ENCODE assay signal across 8 cellular contexts in genomic region chr2:23940976-23941605, GRCh38. TPM values are rescaled to one million over a fixed set of nuclear protein-coding genes. Genes with fewer than 3 reads are reported as not detected.
DNase-seq lines count a peak whose midpoint lies in the region; ATAC-seq, FAIRE-seq and TF ChIP-seq lines count a peak whose summit lies in the region.

No MANE protein-coding gene starts in this region.

- TF ChIP-seq EP300 in K562 (IDR thresholded peaks at IDR 0.05; ENCODE audit: low read length), result no peak

- no peaks in the 10 kb centered on the region for H3K9me3 ChIP-seq in MG63
- H3K9me3 ChIP-seq in K562 (replicated peaks; ENCODE audit: control insufficient read depth, insufficient read depth, low read depth, low read length), result no peaks in the 10 kb centered on the region
- H3K9me3 ChIP-seq in stomach smooth muscle (ENCODE audit: control insufficient read depth in 2 of 2, low read length in 2 of 2), result no peaks in the 10 kb centered on the region

- H3K9me1 ChIP-seq in K562 (ENCODE audit: control insufficient read depth, insufficient read depth, low read length), result no peaks in the 10 kb centered on the region

- peaks cover 9% of the 10 kb centered on the region; the same call in 1 of the 2 replicates for H3K36me3 ChIP-seq in MG63
- peaks cover 8% of the 10 kb centered on the region; the same call in 2 of the 3 replicates for H3K36me3 ChIP-seq in K562 (ENCODE audit: control insufficient read depth, insufficient read depth, low read length)
- H3K36me3 ChIP-seq in kidney epithelial cell (ENCODE audit: control insufficient read depth, insufficient read depth, low read length), result no peaks in the 10 kb centered on the region
- peaks cover 0 to 3% of the 10 kb centered on the region in 2 donors for H3K36me3 ChIP-seq in stomach smooth muscle (ENCODE audit: control insufficient read depth in 2 of 2, insufficient read depth in 2 of 2, low read length in 2 of 2)

- DNase-seq in EH (ENCODE audit: low read depth) (peak; percentile 22), MG63 (no peak), K562 (ENCODE audit: extremely low read depth in 1 of 4, low spot score in 3 of 4) (peak in 1 of 4 experiments; percentile 17), kidney epithelial cell (ENCODE audit: low read depth) (no peak), GF-D8 (lab: John Stamatoyannopoulos, UW) (no peak)

- WGBS in K562 (ENCODE audit: insufficient coverage, low coverage, missing lambda C conversion rate), result 2% methylated on average over 15 of the region's 15 CpGs

- TSS peak; percentile 66 for BruUV-seq in K562 (replicated peaks; lab: Mats Ljungman, UMichigan)

- H3K27ac ChIP-seq in K562 (ENCODE audit: extremely low read depth, low read depth, low read length) (peak overlapping the region; percentile 93), stomach smooth muscle (ENCODE audit: low read length) (peak overlapping the region; percentile 11)

- in situ Hi-C loops in K562 (cut with MboI), result no loop called here

- no peak for TF ChIP-seq CTCF in K562 (IDR thresholded peaks at IDR 0.05 in 2 of 3, conservative IDR thresholded peaks at IDR 0.05 in 1 of 3; ENCODE audit: insufficient read depth in 2 of 3, low read depth in 1 of 3, low read length in 3 of 3)
- no peak for TF ChIP-seq CTCF in kidney epithelial cell (IDR thresholded peaks at IDR 0.05; ENCODE audit: insufficient read depth, low read length, poor library complexity, severe bottlenecking)

- intact Hi-C loops in K562 (cut with micrococcal nuclease), result loop anchor here (5.0 kb wide), 1 partner anchor 71 kb away; the partner anchor contains the start of gene MFSD2B

- FAIRE-seq in K562 (lab: Jason Lieb, UNC), result no peak

- H3K9ac ChIP-seq in K562 (ENCODE audit: insufficient read depth in 1 of 2, low read depth in 2 of 2, low read length in 2 of 2) (peak overlapping the region; percentile 93 to 97), stomach smooth muscle (ENCODE audit: low read length in 2 of 2) (peak overlapping the region; percentile 58 to 84)

- 0 out of 2 replicates have a peak, but pooled peaks cover 3% of the 10 kb centered on the region for H4K20me1 ChIP-seq in K562 (replicated peaks; ENCODE audit: control insufficient read depth, insufficient read depth, low read length)

- ATAC-seq in K562 (peak; percentile 39), HG03565 (IDR thresholded peaks at IDR 0.05; ENCODE audit: unreplicated experiment) (no peak), HG03097 (IDR thresholded peaks at IDR 0.05; ENCODE audit: low FRiP score, unreplicated experiment) (no peak)

- peak overlapping the region; percentile 99 for H2AFZ ChIP-seq in K562 (ENCODE audit: low read depth, low read length)

- H3K4me3 ChIP-seq in MG63 (peak overlapping the region; percentile 79), K562 (peak overlapping the region; percentile 88), kidney epithelial cell (ENCODE audit: low read depth, low read length) (peak overlapping the region; percentile 55), stomach smooth muscle (ENCODE audit: low read length in 2 of 2) (peak overlapping the region; percentile 89 to 94)

- H3K27me3 ChIP-seq in MG63 (no peaks in the 10 kb centered on the region), K562 (ENCODE audit: control insufficient read depth in 2 of 2, insufficient read depth in 2 of 2, low read length in 2 of 2) (no peaks in the 10 kb centered on the region), kidney epithelial cell (ENCODE audit: control insufficient read depth, insufficient read depth, low read length) (no peaks in the 10 kb centered on the region), stomach smooth muscle (ENCODE audit: control insufficient read depth in 1 of 2, insufficient read depth in 2 of 2, low read length in 2 of 2) (no peaks in the 10 kb centered on the region)

- TF ChIP-seq RAD21 in K562 (CRISPR knock-in tag; conservative IDR thresholded peaks at IDR 0.05 in 1 of 2, IDR thresholded peaks at IDR 0.05 in 1 of 2), result no peak

- CTCF ChIA-PET in K562 (lab: Yijun Ruan, JAX; ENCODE audit: low intra/inter-chr PET ratio), result no interaction called here

- POLR2A ChIA-PET in K562 (lab: Yijun Ruan, JAX), result interaction anchor here (0.6 to 5.7 kb wide), 11 partner anchors 10 to 118 kb away, joined by 3 to 54 read pairs (median 4); partner anchors contain the start of gene ATAD2B

- H3K79me2 ChIP-seq in K562 (ENCODE audit: control insufficient read depth, insufficient read depth, low read length), result peaks cover 56% of the 10 kb centered on the region

- H3K4me2 ChIP-seq in K562 (ENCODE audit: insufficient read depth, low read length), result peak overlapping the region; percentile 85

- no peak for TF ChIP-seq POLR2A in K562 (conservative IDR thresholded peaks at IDR 0.05)

- H3K4me1 ChIP-seq in K562 (replicated peaks in 1 of 2; ENCODE audit: control insufficient read depth in 2 of 2, insufficient read depth in 2 of 2, low read length in 2 of 2) (peaks cover 11 to 28% of the 10 kb centered on the region in 2 experiments; a peak in 4 of 5 replicates), stomach smooth muscle (ENCODE audit: control insufficient read depth, insufficient read depth, low read length) (peaks cover 24% of the 10 kb centered on the region)

TF ChIP-seq in K562, 482 proteins besides CTCF, POLR2A, EP300 and RAD21 (continues in another document):
- TF ChIP-seq NBN (IDR thresholded peaks at IDR 0.05; ENCODE audit: low read depth) (0 out of 2 replicates have a peak, but pooled peaks have one; percentile 48), ATF3 (IDR thresholded peaks at IDR 0.05) (no peak), ATF3 (CRISPR knock-in tag; conservative IDR thresholded peaks at IDR 0.05) (no peak), HBP1 (CRISPR knock-in tag; IDR thresholded peaks at IDR 0.05) (0 out of 2 replicates have a peak, but pooled peaks have one; percentile 19)

RNA-seq across cellular contexts. Expression of gene UBXN2A, which starts 0.8 kb away (rescaled TPM):
- total RNA-seq in MG63 (2014; rRNA removed; shearing (Covaris generic); ENCODE audit: low replicate concordance), result 16.0 and 25.2 TPM in 2 replicates
- 11.5 and 22.5 TPM in 2 replicates for total RNA-seq in K562 (2011; cell fraction: chromatin; rRNA removed; ENCODE audit: low replicate concordance)
- total RNA-seq in K562 (2011; cell fraction: nucleolus; rRNA removed), result 9.7 and 10.1 TPM in 2 replicates
- 10.9 and 13.0 TPM in 2 replicates for total RNA-seq in K562 (2011; cell fraction: nucleoplasm; rRNA removed)
- total RNA-seq in K562 (2014; rRNA removed) (12.9 and 14.6 TPM in 2 replicates), K562 (2014; rRNA removed; fragmentation: Illumina TruSeq; extraction: Trizol) (25.6 and 29.4 TPM in 2 replicates), K562 (2015; rRNA removed; fragmentation: Illumina TruSeq; extraction: Trizol) (18.1 and 20.1 TPM in 2 replicates), K562 (2021) (16.0 and 16.8 TPM in 2 replicates), kidney epithelial cell (13.9 and 16.2 TPM in 2 replicates)
- polyA plus RNA-seq in K562 (2011; rRNA removed) (11.1 and 16.6 TPM in 2 replicates), K562 (2014; fragmentation: Illumina TruSeq; extraction: Trizol) (18.2 and 20.2 TPM in 2 replicates), K562 (2014; fragmentation: Nextera tagmentation; extraction: Ambion mirVana) (1 to 10 TPM; 3.4 to 4.1 TPM), K562 (2014; rRNA removed) (13.8 and 16.2 TPM in 2 replicates)
- polyA plus RNA-seq in K562 (2011; cell fraction: cytosol; rRNA removed), result 2.8 and 5.3 TPM in 2 replicates
- polyA plus RNA-seq in K562 (2011; cell fraction: nucleus; rRNA removed), result 1.9 and 2.3 TPM in 2 replicates
- 11.0 and 15.5 TPM in 2 replicates for polyA plus RNA-seq in K562 (2012)
- polyA minus RNA-seq in K562 (2011; rRNA and poly(A)+ RNA removed), result 8.1 and 11.4 TPM in 2 replicates
- 6.1 and 8.8 TPM in 2 replicates for polyA minus RNA-seq in K562 (2011; cell fraction: cytosol; rRNA and poly(A)+ RNA removed)
- 3.1 and 4.8 TPM in 2 replicates for polyA minus RNA-seq in K562 (2011; cell fraction: nucleus; rRNA and poly(A)+ RNA removed)

RNA-seq across cellular contexts. Expression of gene ATAD2B, which starts 14.2 kb away (rescaled TPM):
- 2.9 and 4.5 TPM in 2 replicates for total RNA-seq in MG63 (2014; rRNA removed; shearing (Covaris generic); ENCODE audit: low replicate concordance)
- 28.1 and 119 TPM in 2 replicates for total RNA-seq in K562 (2011; cell fraction: chromatin; rRNA removed; ENCODE audit: low replicate concordance)
- 12.7 and 18.3 TPM in 2 replicates for total RNA-seq in K562 (2011; cell fraction: nucleolus; rRNA removed)
- 37.1 and 61.3 TPM in 2 replicates for total RNA-seq in K562 (2011; cell fraction: nucleoplasm; rRNA removed)
- total RNA-seq in K562 (2014; rRNA removed), result 10.8 and 11.4 TPM in 2 replicates
- 21.6 and 22.4 TPM in 2 replicates for total RNA-seq in K562 (2014; rRNA removed; fragmentation: Illumina TruSeq; extraction: Trizol)
- total RNA-seq in K562 (2015; rRNA removed; fragmentation: Illumina TruSeq; extraction: Trizol), result 20.6 and 21.6 TPM in 2 replicates
- 18.5 and 18.8 TPM in 2 replicates for total RNA-seq in K562 (2021)
- 11.0 and 11.7 TPM in 2 replicates for polyA plus RNA-seq in K562 (2011; rRNA removed)
- polyA plus RNA-seq in K562 (2011; cell fraction: cytosol; rRNA removed), result 1.6 and 4.6 TPM in 2 replicates
- polyA plus RNA-seq in K562 (2011; cell fraction: nucleus; rRNA removed), result 18.8 and 26.5 TPM in 2 replicates
- 5.6 TPM in 2 replicates for polyA plus RNA-seq in K562 (2012)
- polyA plus RNA-seq in K562 (2014; fragmentation: Illumina TruSeq; extraction: Trizol), result 8.9 and 10.9 TPM in 2 replicates
- polyA plus RNA-seq in K562 (2014; fragmentation: Nextera tagmentation; extraction: Ambion mirVana), result 1 to 10 TPM; 3.2 to 4.0 TPM
- polyA plus RNA-seq in K562 (2014; rRNA removed), result 6.4 and 7.7 TPM in 2 replicates
- polyA minus RNA-seq in K562 (2011; rRNA and poly(A)+ RNA removed), result 30.0 and 41.1 TPM in 2 replicates
- polyA minus RNA-seq in K562 (2011; cell fraction: cytosol; rRNA and poly(A)+ RNA removed), result 8.7 TPM in 2 replicates
- polyA minus RNA-seq in K562 (2011; cell fraction: nucleus; rRNA and poly(A)+ RNA removed), result 37.0 and 67.3 TPM in 2 replicates
- 8.1 and 9.1 TPM in 2 replicates for total RNA-seq in kidney epithelial cell
